In the genomic region with DNA sequence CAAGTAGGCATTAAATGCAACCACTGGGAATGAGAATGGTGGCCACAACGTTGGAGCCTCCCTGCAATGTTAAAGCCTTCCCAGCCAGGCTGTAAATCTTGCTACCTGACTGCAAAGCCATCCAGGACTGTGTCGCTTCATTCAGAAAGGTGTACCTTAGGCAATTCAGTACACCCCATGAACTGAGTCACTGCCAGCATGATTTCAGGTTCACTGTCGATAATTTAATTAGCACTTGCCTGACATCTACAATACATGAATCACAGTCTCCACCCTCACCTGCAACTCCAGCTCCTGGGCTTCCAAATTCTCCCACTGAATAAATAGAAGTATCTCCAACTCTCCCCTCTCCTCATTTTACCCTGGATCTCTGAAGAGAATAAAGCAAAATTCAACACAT, we compare ENCODE assay signal across 25 cellular contexts.
DNase-seq lines count a peak whose midpoint lies in the region; ATAC-seq and TF ChIP-seq lines count a peak whose summit lies in the region.
"Had no signal": no experiment of that assay in that cellular context is flagged by ENCODE, and none has a peak within 500 bp of the region (broad histone marks: within the 10 kb centered on the region; RNA-seq: fewer than 3 reads in every experiment).

No MANE protein-coding gene starts in this region.

- H3K27me3 ChIP-seq in mammary epithelial cell (ENCODE audit: insufficient read depth, low read length) (no peaks in the 10 kb centered on the region), foreskin keratinocyte (no peaks in the 10 kb centered on the region)
- H3K27me3 ChIP-seq in effector memory CD4-positive, alpha-beta T cell (replicated peaks; ENCODE audit: control insufficient read depth, insufficient read depth, low read length, poor library complexity, severe bottlenecking), result no peaks in the 10 kb centered on the region
- H3K27me3 ChIP-seq: BE2C, BLaER1 had no signal

- CTCF ChIA-PET in mammary epithelial cell (lab: Charles Lee; ENCODE audit: low non-redundant PET), result no interaction called here

- no peaks in the 10 kb centered on the region for H3K9me3 ChIP-seq in mammary epithelial cell (replicated peaks; ENCODE audit: insufficient read depth, low read length)
- no peaks in the 10 kb centered on the region for H3K9me3 ChIP-seq in effector memory CD4-positive, alpha-beta T cell (ENCODE audit: control insufficient read depth, low read length)
- H3K9me3 ChIP-seq: BE2C, BLaER1 had no signal

- dilution Hi-C loops in mammary epithelial cell (cut with HindIII; ENCODE audit: low sequenced_read_pairs), result no loop called here

- H3K4me1 ChIP-seq in mammary epithelial cell (ENCODE audit: insufficient read depth, low read length) (peaks cover 14% of the 10 kb centered on the region), foreskin keratinocyte (no peaks in the 10 kb centered on the region)
- no peaks in the 10 kb centered on the region for H3K4me1 ChIP-seq in effector memory CD4-positive, alpha-beta T cell (ENCODE audit: control insufficient read depth, insufficient read depth, low read length, poor library complexity, severe bottlenecking)
- H3K4me1 ChIP-seq: BLaER1 had no signal

- H3K4me3 ChIP-seq in mammary epithelial cell (replicated peaks in 1 of 3; ENCODE audit: insufficient read depth in 1 of 3, low read depth in 2 of 3, low read length in 3 of 3) (no peak overlapping the region), epithelial cell of esophagus (ENCODE audit: low read length) (no peak overlapping the region), foreskin fibroblast (ENCODE audit: low read depth in 1 of 2, low read length in 2 of 2) (no peak overlapping the region)
- H3K4me3 ChIP-seq in effector memory CD4-positive, alpha-beta T cell (ENCODE audit: insufficient read depth, low read depth, low read length, poor library complexity, severe bottlenecking), result no peak overlapping the region
- H3K4me3 ChIP-seq: BLaER1, GM12878 had no signal

- H3K4me2 ChIP-seq in mammary epithelial cell (ENCODE audit: insufficient read depth, low read depth, low read length), result no peak overlapping the region
- H3K4me2 ChIP-seq: BLaER1 had no signal

- H4K20me1 ChIP-seq in mammary epithelial cell (ENCODE audit: insufficient read depth, low read length), result no peaks in the 10 kb centered on the region
- H4K20me1 ChIP-seq: BLaER1 had no signal

- ATAC-seq in foreskin keratinocyte (peak; percentile 8), GM21717 (IDR thresholded peaks at IDR 0.05; ENCODE audit: unreplicated experiment) (no peak)
- ATAC-seq: GM12878 had no signal

- H3K27ac ChIP-seq in mammary epithelial cell (ENCODE audit: insufficient read depth, low read depth, low read length), result no peak overlapping the region
- no peak overlapping the region for H3K27ac ChIP-seq in foreskin keratinocyte
- no peak overlapping the region for H3K27ac ChIP-seq in effector memory CD4-positive, alpha-beta T cell (ENCODE audit: insufficient read depth, low read length, poor library complexity, severe bottlenecking)
- H3K27ac ChIP-seq: BLaER1 had no signal

- TF ChIP-seq CTCF in mammary epithelial cell (conservative IDR thresholded peaks at IDR 0.05 in 1 of 2, IDR thresholded peaks at IDR 0.05 in 1 of 2; ENCODE audit: extremely low read depth in 1 of 2, insufficient read depth in 1 of 2, low read depth in 1 of 2, low read length in 2 of 2), result no peak
- no peak for TF ChIP-seq CTCF in epithelial cell of esophagus (IDR thresholded peaks at IDR 0.05; ENCODE audit: insufficient read depth, low read depth, low read length, missing control alignments)
- TF ChIP-seq CTCF in foreskin keratinocyte (conservative IDR thresholded peaks at IDR 0.05), result no peak
- TF ChIP-seq CTCF in foreskin fibroblast (IDR thresholded peaks at IDR 0.05; ENCODE audit: low read depth, low read length), result no peak

- H3K9ac ChIP-seq in mammary epithelial cell (ENCODE audit: insufficient read depth, low read length), result no peak overlapping the region
- H3K9ac ChIP-seq: BLaER1 had no signal

- no peaks in the 10 kb centered on the region for H3K79me2 ChIP-seq in mammary epithelial cell (ENCODE audit: insufficient read depth, low read length)

- intact Hi-C loops in mammary epithelial cell (cut with micrococcal nuclease), result loop anchor here (10.0 kb wide), 1 partner anchor 488 kb away; no protein-coding TSS in a partner anchor

- H3K36me3 ChIP-seq in mammary epithelial cell (ENCODE audit: insufficient read depth, low read length), result no peaks in the 10 kb centered on the region
- H3K36me3 ChIP-seq in effector memory CD4-positive, alpha-beta T cell (ENCODE audit: control insufficient read depth, insufficient read depth, low read length), result no peaks in the 10 kb centered on the region
- H3K36me3 ChIP-seq: BLaER1 had no signal

- 60% methylated on average over 3 of the region's 3 CpGs for WGBS in mammary epithelial cell (ENCODE audit: low coverage, missing lambda C conversion rate)

- no peak overlapping the region for H2AFZ ChIP-seq in mammary epithelial cell (ENCODE audit: low read depth, low read length)

- in situ Hi-C loops in mammary epithelial cell (cut with MboI; ENCODE audit: low sequenced_read_pairs in 2 of 2), result loop anchor here in 1 of 2 donors (10.0 kb wide), 1 partner anchor 208 kb away; no protein-coding TSS in a partner anchor

- BruUV-seq in mammary epithelial cell (replicated peaks; lab: Mats Ljungman, UMichigan), result no TSS peak

- DNase-seq in SW480 (ENCODE audit: low spot score) (peak; percentile 17), mammary epithelial cell (peak; percentile 43), epithelial cell of esophagus (ENCODE audit: low read depth) (peak; percentile 64), foreskin keratinocyte (peak in 1 of 2 donors; percentile 17), foreskin fibroblast (no peak)
- no peak for DNase-seq in effector memory CD4-positive, alpha-beta T cell
- no peak for DNase-seq in stimulated activated CD8-positive, alpha-beta memory T cell treated with anti-CD3 and anti-CD28 coated beads, Interleukin-4, amount 100 ng/mL, for 48 hours
- DNase-seq: 8988T; ACHN; BE2C; C1 segment of cervical spinal cord; CD4-positive, alpha-beta memory T cell; CD4-positive, CD25-positive, alpha-beta regulatory T cell; CD8-positive, alpha-beta memory T cell; COR-L47; DMS 273 treated with DMSO at 0.1 percent for 48 hours; DMS153; DMS53; DMS79; DND-41; EL; GDM1 had no signal

Comparison
In these comparisons a context has a peak if more than half of its experiments do, and no peak if none do; other contexts are left out.
1. DNase-seq: peak in SW480 (single experiment), mammary epithelial cell (single experiment) and epithelial cell of esophagus (single experiment); none in effector memory CD4-positive, alpha-beta T cell (0 of 3), foreskin fibroblast (0 of 2) and stimulated activated CD8-positive, alpha-beta memory T cell treated with anti-CD3 and anti-CD28 coated beads, Interleukin-4, amount 100 ng/mL, for 48 hours (single experiment).